8 cellular contexts compared by ENCODE assay signal in the genomic region with DNA sequence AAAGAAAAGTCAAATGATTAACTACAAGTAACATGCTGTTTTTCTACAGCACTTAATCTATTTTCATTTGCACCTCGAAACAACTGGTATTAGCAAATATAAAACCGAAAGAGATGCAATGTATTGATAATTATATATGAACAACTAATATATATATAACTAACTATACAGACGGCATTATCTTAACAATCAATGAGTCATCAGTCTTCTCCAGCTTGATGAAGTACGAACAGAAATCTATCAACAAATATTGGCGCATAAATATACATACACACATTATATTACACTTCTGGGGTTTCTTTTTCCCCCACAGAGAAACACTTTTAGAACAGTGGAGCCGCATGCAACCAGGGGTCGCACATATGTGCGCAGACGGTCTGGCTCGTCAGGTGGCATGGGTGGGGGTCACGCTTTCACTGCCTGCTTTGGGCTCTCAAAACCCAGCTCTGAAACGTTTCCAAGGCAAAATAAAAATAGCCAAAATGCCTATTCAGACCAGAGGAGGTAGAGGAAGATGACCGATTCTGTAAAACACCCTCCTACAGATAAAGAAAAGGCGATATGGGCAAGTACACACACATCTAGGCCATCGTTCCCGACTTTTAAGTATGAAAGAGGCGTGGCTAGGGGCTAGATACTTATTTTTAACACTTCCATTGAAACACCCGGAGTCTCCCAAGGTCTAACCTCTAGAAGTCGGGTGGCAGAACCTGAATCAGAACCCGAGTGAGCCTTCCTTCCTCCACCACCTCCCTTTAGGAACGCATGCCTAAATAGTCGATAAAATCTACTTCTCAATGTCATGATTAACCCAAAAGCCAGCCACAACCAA. TPM values are rescaled to one million over a fixed set of nuclear protein-coding genes. Genes with fewer than 3 reads are reported as not detected.
DNase-seq lines count a peak whose midpoint lies in the region; ATAC-seq and TF ChIP-seq lines count a peak whose summit lies in the region.

No MANE protein-coding gene starts in this region.

- peaks cover 65% of the 10 kb centered on the region for H3K4me1 Mint-ChIP-seq in activated T-helper 1 cell treated with anti-CD3 and anti-CD28 coated beads, Interleukin-12 subunit alpha, Interleukin-12 subunit beta, Interleukin-2, Interleukin-4 antibody, amounts not matched to agents 30 ng/mL and 10 ng/mL and 1 ng/mL, durations not matched to agents 14 hours and 24 hours and 36 hours (ENCODE audit: low read depth)

- H3K36me3 ChIP-seq in left ventricle myocardium inferior (no peaks in the 10 kb centered on the region), iPS-20b (ENCODE audit: insufficient read depth, low read depth, low read length) (no peaks in the 10 kb centered on the region)

- peaks cover 7% of the 10 kb centered on the region for H3K27me3 Mint-ChIP-seq in activated T-helper 1 cell treated with anti-CD3 and anti-CD28 coated beads, Interleukin-12 subunit alpha, Interleukin-12 subunit beta, Interleukin-2, Interleukin-4 antibody, amounts not matched to agents 30 ng/mL and 10 ng/mL and 1 ng/mL, durations not matched to agents 14 hours and 24 hours and 36 hours (ENCODE audit: insufficient read depth)

- DNase-seq in left ventricle myocardium inferior = no peak
- no peak for DNase-seq in cardiac septum (ENCODE audit: low spot score)
- no peak for DNase-seq in activated T-helper 1 cell treated with anti-CD3 and anti-CD28 coated beads, Interleukin-12 subunit alpha, Interleukin-12 subunit beta, Interleukin-2, Interleukin-4 antibody, amounts not matched to agents 30 ng/mL and 10 ng/mL and 1 ng/mL, durations not matched to agents 14 hours and 24 hours and 36 hours (ENCODE audit: low spot score)
- peak in 3 of 49 donors; percentile 18 to 47 (median 28) for DNase-seq in substantia nigra (lab: John Stamatoyannopoulos, UW)
- DNase-seq in NCI-H1436 treated with DMSO at 0.1 percent for 48 hours (lab: John Stamatoyannopoulos, UW) = no peak

- H3K27ac ChIP-seq in left ventricle myocardium inferior (replicated peaks) = peak overlapping the region; percentile 98
- H3K27ac ChIP-seq in iPS-20b (ENCODE audit: low read length) = peak overlapping the region; percentile 77
- peak overlapping the region; percentile 84 for H3K27ac ChIP-seq in substantia nigra (ENCODE audit: low read depth, low read length, poor library complexity, severe bottlenecking)

- H3K36me3 Mint-ChIP-seq in activated T-helper 1 cell treated with anti-CD3 and anti-CD28 coated beads, Interleukin-12 subunit alpha, Interleukin-12 subunit beta, Interleukin-2, Interleukin-4 antibody, amounts not matched to agents 30 ng/mL and 10 ng/mL and 1 ng/mL, durations not matched to agents 14 hours and 24 hours and 36 hours (ENCODE audit: low read depth) = peaks cover 4% of the 10 kb centered on the region

- no peaks in the 10 kb centered on the region for H3K27me3 ChIP-seq in left ventricle myocardium inferior (ENCODE audit: low read depth)
- no peaks in the 10 kb centered on the region for H3K27me3 ChIP-seq in iPS-20b (ENCODE audit: insufficient read depth, low read length)

- ATAC-seq in HG02852 (IDR thresholded peaks at IDR 0.05; ENCODE audit: unreplicated experiment) (no peak), GM18909 (IDR thresholded peaks at IDR 0.05; ENCODE audit: poor library complexity, unreplicated experiment) (no peak)

- peaks cover 50% of the 10 kb centered on the region for H3K4me1 ChIP-seq in left ventricle myocardium inferior
- H3K4me1 ChIP-seq in iPS-20b (ENCODE audit: insufficient read depth, low read length) = peaks cover 14% of the 10 kb centered on the region

- H3K9ac ChIP-seq in iPS-20b (ENCODE audit: low read depth, low read length) = peak overlapping the region; percentile 89

- H3K4me3 ChIP-seq in left ventricle myocardium inferior (peak overlapping the region; percentile 83), iPS-20b (ENCODE audit: low read length) (peak overlapping the region; percentile 98)

- H3K27ac Mint-ChIP-seq in activated T-helper 1 cell treated with anti-CD3 and anti-CD28 coated beads, Interleukin-12 subunit alpha, Interleukin-12 subunit beta, Interleukin-2, Interleukin-4 antibody, amounts not matched to agents 30 ng/mL and 10 ng/mL and 1 ng/mL, durations not matched to agents 14 hours and 24 hours and 36 hours = peak overlapping the region; percentile 61

- intact Hi-C loops in left ventricle myocardium inferior (cut with micrococcal nuclease) (no loop called here), cardiac septum (cut with DNase I) (loop anchor here (5.0 kb wide), 1 partner anchor 65 kb away; no protein-coding TSS in a partner anchor)
- intact Hi-C loops in activated T-helper 1 cell treated with anti-CD3 and anti-CD28 coated beads, Interleukin-12 subunit alpha, Interleukin-12 subunit beta, Interleukin-2, Interleukin-4 antibody, amounts not matched to agents 30 ng/mL and 10 ng/mL and 1 ng/mL, durations not matched to agents 14 hours and 24 hours and 36 hours (cut with micrococcal nuclease) = loop anchor here (2.0 to 10.0 kb wide), 8 partner anchors 14 to 1225 kb away; partner anchors contain the start of genes CCDC7 and EPC1

- H3K9me3 Mint-ChIP-seq in activated T-helper 1 cell treated with anti-CD3 and anti-CD28 coated beads, Interleukin-12 subunit alpha, Interleukin-12 subunit beta, Interleukin-2, Interleukin-4 antibody, amounts not matched to agents 30 ng/mL and 10 ng/mL and 1 ng/mL, durations not matched to agents 14 hours and 24 hours and 36 hours = no peaks in the 10 kb centered on the region

- H3K9me3 ChIP-seq in left ventricle myocardium inferior (replicated peaks) = no peaks in the 10 kb centered on the region
- H3K9me3 ChIP-seq in iPS-20b (ENCODE audit: insufficient read depth, low read depth, low read length) = no peaks in the 10 kb centered on the region; the same call in 1 of the 2 replicates

- peak overlapping the region; percentile 88 for H3K4me3 Mint-ChIP-seq in activated T-helper 1 cell treated with anti-CD3 and anti-CD28 coated beads, Interleukin-12 subunit alpha, Interleukin-12 subunit beta, Interleukin-2, Interleukin-4 antibody, amounts not matched to agents 30 ng/mL and 10 ng/mL and 1 ng/mL, durations not matched to agents 14 hours and 24 hours and 36 hours

- TF ChIP-seq CTCF in left ventricle myocardium inferior (IDR thresholded peaks at IDR 0.05; ENCODE audit: borderline replicate concordance) = no peak

RNA-seq across cellular contexts. Expression of gene ARHGAP12, which starts 1.6 kb away (rescaled TPM):
- total RNA-seq in left ventricle myocardium inferior = 22.1 TPM
- total RNA-seq in cardiac septum = 21.7 TPM
- 2.4 and 3.5 TPM in 2 replicates for total RNA-seq in activated T-helper 1 cell treated with anti-CD3 and anti-CD28 coated beads, Interleukin-12 subunit alpha, Interleukin-12 subunit beta, Interleukin-2, Interleukin-4 antibody, amounts not matched to agents 30 ng/mL and 10 ng/mL and 1 ng/mL, durations not matched to agents 14 hours and 24 hours and 36 hours
